ENCODE assay signal across 8 cellular contexts in the genomic region with DNA sequence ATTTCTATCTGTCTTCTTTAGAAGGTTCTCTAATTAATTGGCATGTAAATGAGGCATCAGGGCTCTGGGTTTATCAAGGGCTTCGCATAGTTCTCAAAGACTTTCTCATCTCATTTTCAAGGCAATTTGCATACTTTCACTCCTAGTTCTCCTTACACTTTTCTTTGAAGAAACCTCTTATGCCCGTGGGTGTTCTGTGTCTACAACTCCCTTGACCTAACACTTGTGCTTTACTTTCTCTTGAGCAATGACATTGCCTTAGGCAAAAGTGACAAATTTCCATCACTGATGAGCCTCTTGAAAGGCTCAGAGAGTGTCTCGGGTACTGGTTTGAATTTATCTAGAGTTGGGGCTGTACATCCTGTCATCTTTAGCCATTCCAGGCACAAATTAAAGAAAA.
"Had no signal": no experiment of that assay in that cellular context is flagged by ENCODE, and none has a peak within 500 bp of the region (broad histone marks: within the 10 kb centered on the region; RNA-seq: fewer than 3 reads in every experiment).

No MANE protein-coding gene starts in this region.

- DNase-seq: GM23248, GOT3, H7, IMR-90, KG1 had no signal

- ATAC-seq: HCT116, K562 had no signal

- H3K9ac ChIP-seq: GM23248 had no signal

- H3K9me3 ChIP-seq: HAP-1 had no signal

- H3K4me3 ChIP-seq: GM23248, HAP-1, K562 had no signal

- H3K4me1 ChIP-seq: HAP-1 had no signal

- H3K27ac ChIP-seq: GM23248 had no signal

- H3K36me3 ChIP-seq: HAP-1 had no signal
